ENCODE assay signal across 23 cellular contexts in genomic region chr1:155529109-155529508, GRCh38. TPM values are rescaled to one million over a fixed set of nuclear protein-coding genes. Genes with fewer than 3 reads are reported as not detected.
A peak's percentile ranks its signal among the peaks of the same experiment; 100 is the strongest.
DNase-seq lines count a peak whose midpoint lies in the region; ATAC-seq and TF ChIP-seq lines count a peak whose summit lies in the region.
"Had no signal": no experiment of that assay in that cellular context is flagged by ENCODE, and none has a peak within 500 bp of the region (broad histone marks: within the 10 kb centered on the region; RNA-seq: fewer than 3 reads in every experiment).

No MANE protein-coding gene starts in this region.

- H3K27ac ChIP-seq in BLaER1 (no peak overlapping the region), PC-9 (no peak overlapping the region)
- H3K27ac ChIP-seq: adrenal gland, cardiac muscle cell, left lung, stomach, upper lobe of left lung had no signal

- H3K4me1 Mint-ChIP-seq in mesothelial cell of epicardium, result peaks cover 19% of the 10 kb centered on the region

- no peak overlapping the region for H3K4me3 ChIP-seq in BLaER1
- no peak overlapping the region for H3K4me3 ChIP-seq in PC-9
- H3K4me3 ChIP-seq: adrenal gland, cardiac muscle cell, left lung, mucosa of descending colon, stomach, upper lobe of left lung had no signal

- DNase-seq in NAMALWA (ENCODE audit: low spot score) (peak; percentile 45), mesothelial cell of epicardium (ENCODE audit: low spot score in 2 of 2, unreplicated experiment in 2 of 2) (no peak), PC-9 (no peak), A172 (ENCODE audit: low spot score) (no peak)
- no peak for DNase-seq in stimulated activated naive CD4-positive, alpha-beta T cell (lab: John Stamatoyannopoulos, UW)
- DNase-seq: adrenal gland; erythroblast; GOT3; left lung; mucosa of descending colon; NCI-H2081 treated with DMSO at 0.1 percent for 48 hours; NCI-H510A treated with DMSO at 0.1 percent for 48 hours; retina; SHP77; stimulated activated CD4-positive, alpha-beta T cell treated with anti-CD3 and anti-CD28 coated beads, Interleukin-15, amount 100 ng/mL, for 24 hours; stomach; upper lobe of left lung had no signal

- peaks cover 76% of the 10 kb centered on the region for H3K79me2 ChIP-seq in PC-9 (ENCODE audit: low read depth)

- CTCF ChIA-PET in PC-9 (lab: Charles Lee), result no interaction called here

- H3K36me3 Mint-ChIP-seq in mesothelial cell of epicardium, result peaks cover 2% of the 10 kb centered on the region

- H3K9me3 ChIP-seq in BLaER1 (no peaks in the 10 kb centered on the region), PC-9 (ENCODE audit: insufficient read depth, low read depth) (0 out of 2 replicates have a peak, but pooled peaks cover 4% of the 10 kb centered on the region)
- H3K9me3 ChIP-seq: adrenal gland, left lung, mucosa of descending colon, stomach, upper lobe of left lung had no signal

- intact Hi-C loops in PC-9 (cut with micrococcal nuclease; ENCODE audit: unreplicated experiment), result no loop called here

- H2AFZ ChIP-seq in PC-9, result no peak overlapping the region

- H3K9me3 Mint-ChIP-seq in mesothelial cell of epicardium, result peaks cover 3% of the 10 kb centered on the region
- H3K9me3 Mint-ChIP-seq: T-helper 1 cell treated with Interleukin-12 subunit alpha and Interleukin-12 subunit beta and Interleukin-4 antibody, amounts not matched to agents 30 μg/mL and 1 μg/mL, for 36 hours had no signal

- no peaks in the 10 kb centered on the region for H3K27me3 Mint-ChIP-seq in mesothelial cell of epicardium (ENCODE audit: low read depth)

- peaks cover 19% of the 10 kb centered on the region for H3F3A ChIP-seq in PC-9 (ENCODE audit: insufficient read depth, low read depth)

- H3K9ac ChIP-seq in BLaER1, result peak overlapping the region; percentile 49; the same call in 1 of the 2 replicates

- H3K4me2 ChIP-seq in BLaER1 (peak overlapping the region; percentile 59), PC-9 (no peak overlapping the region)

- H3K4me1 ChIP-seq in BLaER1 (peaks cover 32% of the 10 kb centered on the region), PC-9 (replicated peaks; ENCODE audit: insufficient read depth) (no peaks in the 10 kb centered on the region)

- no peak overlapping the region for H3K4me3 Mint-ChIP-seq in mesothelial cell of epicardium
- H3K4me3 Mint-ChIP-seq: T-helper 1 cell treated with Interleukin-12 subunit alpha and Interleukin-12 subunit beta and Interleukin-4 antibody, amounts not matched to agents 30 μg/mL and 1 μg/mL, for 36 hours had no signal

- BruUV-seq in PC-9 (replicated peaks; lab: Mats Ljungman, UMichigan), result no TSS peak

- ATAC-seq in GM18511 (IDR thresholded peaks at IDR 0.05; ENCODE audit: unreplicated experiment), result peak; percentile 40
- ATAC-seq in HG02588 (IDR thresholded peaks at IDR 0.05; ENCODE audit: unreplicated experiment), result no peak
- ATAC-seq: left lung, mucosa of descending colon had no signal

- H3K27me3 ChIP-seq in BLaER1, result no peaks in the 10 kb centered on the region
- no peaks in the 10 kb centered on the region for H3K27me3 ChIP-seq in PC-9 (ENCODE audit: insufficient read depth, low read depth)
- H3K27me3 ChIP-seq: adrenal gland, cardiac muscle cell, left lung, stomach, upper lobe of left lung had no signal

- POLR2A ChIA-PET in PC-9 (lab: Charles Lee; ENCODE audit: unreplicated experiment), result no interaction called here

- H3K9me2 ChIP-seq in PC-9 (ENCODE audit: insufficient read depth), result no peaks in the 10 kb centered on the region

- peak overlapping the region; percentile 25 for H3K27ac Mint-ChIP-seq in mesothelial cell of epicardium
- H3K27ac Mint-ChIP-seq: activated T-helper 2 cell treated with anti-CD3 and anti-CD28 coated beads, Interferon-gamma antibody, Interleukin-2, Interleukin-4, amounts not matched to agents 10 μg/mL and 5 μg/mL and 100 μg/mL, durations not matched to agents 14 hours and 24 hours and 36 hours; T-helper 1 cell treated with Interleukin-12 subunit alpha and Interleukin-12 subunit beta and Interleukin-4 antibody, amounts not matched to agents 30 μg/mL and 1 μg/mL, for 36 hours had no signal

- H4K20me1 ChIP-seq in BLaER1, result peaks cover 99% of the 10 kb centered on the region
- H4K20me1 ChIP-seq in PC-9 (ENCODE audit: insufficient read depth), result peaks cover 30% of the 10 kb centered on the region

- H3K36me3 ChIP-seq in BLaER1, result peaks cover 17% of the 10 kb centered on the region
- H3K36me3 ChIP-seq in PC-9 (ENCODE audit: low read depth), result no peaks in the 10 kb centered on the region
- H3K36me3 ChIP-seq: adrenal gland, cardiac muscle cell, left lung, stomach, upper lobe of left lung had no signal

- no peak for TF ChIP-seq CTCF in mesothelial cell of epicardium (IDR thresholded peaks at IDR 0.05; ENCODE audit: unreplicated experiment)
- no peak for TF ChIP-seq CTCF in PC-9 (conservative IDR thresholded peaks at IDR 0.05)

RNA-seq across cellular contexts. Expression of gene ASH1L, which starts 33.5 kb away (rescaled TPM):
- total RNA-seq in mesothelial cell of epicardium, result 84.5 to 87.9 TPM (median 87.7 TPM) in 3 replicates
- 29.4 and 36.0 TPM in 2 replicates for total RNA-seq in PC-9 (2021)
- 20.1 and 26.8 TPM in 2 replicates for total RNA-seq in A172 (2014; rRNA removed; shearing (Covaris generic))
